15 cellular contexts compared by ENCODE assay signal in the genomic region with DNA sequence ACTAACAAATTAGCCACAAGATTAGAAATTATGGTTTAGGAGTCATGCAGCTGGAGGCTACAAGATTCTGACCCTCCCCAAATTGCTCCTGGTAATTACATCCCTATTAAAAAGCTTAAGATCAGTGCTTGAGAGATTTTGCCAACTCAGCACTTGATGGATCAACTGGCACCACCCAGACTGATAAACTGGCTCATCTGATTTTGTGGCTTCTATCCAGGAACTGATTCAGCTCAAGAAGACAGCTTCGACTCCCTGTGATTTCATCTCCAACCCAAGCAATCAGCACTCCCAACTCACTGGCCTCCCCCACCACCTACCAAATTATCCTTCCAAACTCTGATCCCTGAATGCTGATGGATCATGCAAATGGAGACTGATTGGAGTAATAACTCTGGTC.
DNase-seq lines count a peak whose midpoint lies in the region; ATAC-seq, FAIRE-seq and TF ChIP-seq lines count a peak whose summit lies in the region.
"Had no signal": no experiment of that assay in that cellular context is flagged by ENCODE, and none has a peak within 500 bp of the region (broad histone marks: within the 10 kb centered on the region; RNA-seq: fewer than 3 reads in every experiment).

No MANE protein-coding gene starts in this region.

- H3K79me2 ChIP-seq in osteoblast (ENCODE audit: insufficient read depth, low read length) = no peaks in the 10 kb centered on the region

- H3K9me3 ChIP-seq in A549 = peaks cover 7% of the 10 kb centered on the region; the same call in 1 of the 3 replicates
- peaks cover 3% of the 10 kb centered on the region for H3K9me3 ChIP-seq in osteoblast (ENCODE audit: low read depth, low read length)
- H3K9me3 ChIP-seq: HAP-1 had no signal

- no peak for DNase-seq in A549 (ENCODE audit: low read depth in 1 of 2, low spot score in 1 of 2)
- peak; percentile 1 for DNase-seq in HS-5 (ENCODE audit: low read depth)
- peak; percentile 25 for DNase-seq in ecto neural progenitor cell (ENCODE audit: low spot score)
- peak; percentile 62 for DNase-seq in osteoblast (ENCODE audit: insufficient read length, low spot score, missing footprints)
- no peak for DNase-seq in NCI-H526 treated with DMSO at 0.1 percent for 48 hours (lab: John Stamatoyannopoulos, UW)
- no peak for DNase-seq in hippocampal formation (lab: John Stamatoyannopoulos, UW)
- DNase-seq: ACHN; CD4-positive, CD25-positive, alpha-beta regulatory T cell; GDM1; NCI-H2107; NCI-H345 had no signal

- TF ChIP-seq POLR2A in A549 (IDR thresholded peaks at IDR 0.05; ENCODE audit: low read length) = no peak

- TF ChIP-seq CTCF in A549 (IDR thresholded peaks at IDR 0.05) (no peak), osteoblast (IDR thresholded peaks at IDR 0.05; ENCODE audit: extremely low read depth, low read depth, low read length) (no peak)

- POLR2A ChIA-PET in A549 (lab: Yijun Ruan, JAX) = no interaction called here

- no peaks in the 10 kb centered on the region for H4K20me1 ChIP-seq in osteoblast (ENCODE audit: insufficient read depth, low read length)

- 14% methylated on average over 1 of the region's 1 CpG for WGBS in A549 (ENCODE audit: missing lambda C conversion rate)

- H3K4me1 ChIP-seq in A549 (0 out of 3 replicates have a peak, but pooled peaks cover 6% of the 10 kb centered on the region), osteoblast (ENCODE audit: insufficient read depth, low read length) (no peaks in the 10 kb centered on the region)
- H3K4me1 ChIP-seq: HAP-1 had no signal

- H3K4me3 ChIP-seq in A549 (no peak overlapping the region), osteoblast (ENCODE audit: insufficient read depth, low read length) (no peak overlapping the region)
- H3K4me3 ChIP-seq: HAP-1, SK-N-MC had no signal

- no peak overlapping the region for H2AFZ ChIP-seq in osteoblast (ENCODE audit: low read length)

- H3K27me3 ChIP-seq in osteoblast (ENCODE audit: insufficient read depth, low read length) = no peaks in the 10 kb centered on the region

- H3K4me2 ChIP-seq in A549 (no peak overlapping the region), osteoblast (ENCODE audit: insufficient read depth, low read length) (no peak overlapping the region)

- CTCF ChIA-PET in A549 (lab: Yijun Ruan, JAX) = interaction anchor here (1.1 to 1.4 kb wide), 2 partner anchors 9 to 77 kb away, joined by 3 read pairs; no protein-coding TSS in a partner anchor

- ATAC-seq in A549 (no peak), HG02759 (IDR thresholded peaks at IDR 0.05; ENCODE audit: unreplicated experiment) (no peak)
- ATAC-seq: Right ventricle myocardium inferior had no signal

- H3K27ac ChIP-seq in A549 (no peak overlapping the region), osteoblast (ENCODE audit: low read depth, low read length) (no peak overlapping the region)
- H3K27ac ChIP-seq: SK-N-MC had no signal

- no peak for TF ChIP-seq RAD21 in A549 (conservative IDR thresholded peaks at IDR 0.05 in 1 of 2, IDR thresholded peaks at IDR 0.05 in 1 of 2)

- no peaks in the 10 kb centered on the region for H3K36me3 ChIP-seq in osteoblast (ENCODE audit: insufficient read depth, low read length)
- H3K36me3 ChIP-seq: HAP-1 had no signal

- TF ChIP-seq EP300 in A549 (IDR thresholded peaks at IDR 0.05) = no peak

- FAIRE-seq in A549 (lab: Jason Lieb, UNC) = no peak

TF ChIP-seq in A549, 52 proteins besides CTCF, POLR2A, EP300 and RAD21:
- no peak for TF ChIP-seq CHD2 (IDR thresholded peaks at IDR 0.05; ENCODE audit: low read length, partially characterized antibody)
- TF ChIP-seq MAFK (IDR thresholded peaks at IDR 0.05; ENCODE audit: partially characterized antibody) = peak; percentile 98
- TF ChIP-seq ESRRA (IDR thresholded peaks at IDR 0.05; ENCODE audit: borderline replicate concordance, low read length) = no peak
TF ChIP-seq in A549: peak in this region for 1.

Comparison
In these comparisons a context has a peak if more than half of its experiments do, and no peak if none do; other contexts are left out.
1. DNase-seq: peak in HS-5 (single experiment), ecto neural progenitor cell (single experiment) and osteoblast (single experiment); none in A549 (0 of 2), NCI-H526 treated with DMSO at 0.1 percent for 48 hours (single experiment) and hippocampal formation (0 of 2).